ENCODE assay signal across 35 cellular contexts in genomic region chr13:114185182-114185971, GRCh38. TPM values are rescaled to one million over a fixed set of nuclear protein-coding genes. Genes with fewer than 3 reads are reported as not detected.
"Had no signal": no experiment of that assay in that cellular context is flagged by ENCODE, and none has a peak within 500 bp of the region (broad histone marks: within the 10 kb centered on the region; RNA-seq: fewer than 3 reads in every experiment).

No MANE protein-coding gene starts in this region.

- H3K4me1 ChIP-seq: foreskin keratinocyte had no signal

- H3K9me3 ChIP-seq: thoracic aorta had no signal

- H3K36me3 ChIP-seq: brain microvascular endothelial cell, thoracic aorta, WERI-Rb-1 had no signal

- H3K9me3 Mint-ChIP-seq: type B pancreatic cell had no signal

- H3K36me3 Mint-ChIP-seq: stimulated activated effector memory CD8-positive, alpha-beta T cell treated with anti-CD3 and anti-CD28 coated beads, Interleukin-12 subunit alpha, Interleukin-12 subunit beta, amount 100 ng/mL, for 72 hours; type B pancreatic cell had no signal

- H3K27me3 ChIP-seq: brain microvascular endothelial cell, hepatocyte had no signal

- H3K27me3 Mint-ChIP-seq: activated T-cell treated with anti-CD3 and anti-CD28 coated beads, Interleukin-2, amount 50 U/mL, for 24 hours; naive thymus-derived CD8-positive, alpha-beta T cell; stimulated activated naive CD8-positive, alpha-beta T cell treated with anti-CD3 and anti-CD28 coated beads, Interleukin-15, Interleukin-2, amounts not matched to agents 100 ng/mL and 50 ng/mL, for 24 hours had no signal

- H2AFZ ChIP-seq: hepatocyte had no signal

- DNase-seq: activated CD4-positive, alpha-beta T cell treated with anti-CD3 and anti-CD28 coated beads for 48 hours; activated CD4-positive, alpha-beta T cell treated with anti-CD3 and anti-CD28 coated beads, Interleukin-2, amount 50 U/mL, for 48 hours; activated CD8-positive, alpha-beta memory T cell treated with anti-CD3 and anti-CD28 coated beads, Interleukin-2, amount 50 U/mL, for 48 hours; activated gamma-delta T cell; activated naive CD4-positive, alpha-beta T cell treated with anti-CD3 and anti-CD28 coated beads, Interleukin-2, amount 10 ng/mL, durations not matched to agents 7 days and 5 days; activated naive CD8-positive, alpha-beta T cell treated with anti-CD3 and anti-CD28 coated beads, Interleukin-2, amount 10 ng/mL, durations not matched to agents 7 days and 5 days; activated T-cell treated with anti-CD3 and anti-CD28 coated beads, Interleukin-2, amount 50 U/mL, for 24 hours; brain microvascular endothelial cell; caudate nucleus; foreskin keratinocyte; islet precursor cell; naive thymus-derived CD8-positive, alpha-beta T cell; posterior cingulate gyrus; stimulated activated CD4-positive, alpha-beta T cell treated with anti-CD3 and anti-CD28 coated beads, Interleukin-12 subunit alpha, Interleukin-12 subunit beta, amount 100 ng/mL, for 4 hours; stimulated activated CD4-positive, alpha-beta T cell treated with anti-CD3 and anti-CD28 coated beads, Interleukin-4, amount 100 ng/mL, for 1 hour; T-helper 1 cell; WERI-Rb-1 had no signal

- H3K4me3 Mint-ChIP-seq: activated naive CD4-positive, alpha-beta T cell treated with anti-CD3 and anti-CD28 coated beads, Interleukin-2, amount 10 ng/mL, durations not matched to agents 7 days and 5 days; activated naive CD8-positive, alpha-beta T cell treated with anti-CD3 and anti-CD28 coated beads, Interleukin-2, amount 10 ng/mL, durations not matched to agents 7 days and 5 days; activated T-cell treated with anti-CD3 and anti-CD28 coated beads, Interleukin-2, amount 50 U/mL, for 24 hours; memory B cell; naive thymus-derived CD8-positive, alpha-beta T cell; neural crest cell; stimulated activated effector memory CD8-positive, alpha-beta T cell treated with anti-CD3 and anti-CD28 coated beads, Interleukin-12 subunit alpha, Interleukin-12 subunit beta, amount 100 ng/mL, for 72 hours; stimulated activated naive CD8-positive, alpha-beta T cell treated with anti-CD3 and anti-CD28 coated beads, Interleukin-15, Interleukin-2, amounts not matched to agents 100 ng/mL and 50 ng/mL, for 24 hours; T-helper 2 cell treated with Interferon-gamma antibody and Interleukin-4, amounts not matched to agents 5 μg/mL and 100 μg/mL, for 36 hours; type B pancreatic cell had no signal

- H3K4me2 ChIP-seq: hepatocyte had no signal

- H3K27ac ChIP-seq: brain microvascular endothelial cell, foreskin keratinocyte, hepatocyte, skin epidermis, thoracic aorta, WERI-Rb-1 had no signal

- H3K79me2 ChIP-seq: hepatocyte had no signal

- H3K27ac Mint-ChIP-seq: activated naive CD4-positive, alpha-beta T cell treated with anti-CD3 and anti-CD28 coated beads, Interleukin-2, amount 10 ng/mL, durations not matched to agents 7 days and 5 days; activated naive CD8-positive, alpha-beta T cell treated with anti-CD3 and anti-CD28 coated beads, Interleukin-2, amount 10 ng/mL, durations not matched to agents 7 days and 5 days; activated T-cell treated with anti-CD3 and anti-CD28 coated beads, Interleukin-2, amount 50 U/mL, for 24 hours; memory B cell; stimulated activated effector memory CD8-positive, alpha-beta T cell treated with anti-CD3 and anti-CD28 coated beads, Interleukin-12 subunit alpha, Interleukin-12 subunit beta, amount 100 ng/mL, for 72 hours; stimulated activated naive CD8-positive, alpha-beta T cell treated with anti-CD3 and anti-CD28 coated beads, Interleukin-15, Interleukin-2, amounts not matched to agents 100 ng/mL and 50 ng/mL, for 24 hours; T-helper 2 cell treated with Interferon-gamma antibody and Interleukin-4, amounts not matched to agents 5 μg/mL and 100 μg/mL, for 36 hours; type B pancreatic cell had no signal

- H3K4me1 Mint-ChIP-seq: neural crest cell had no signal

- H3K4me3 ChIP-seq: hepatocyte, skin epidermis, thoracic aorta had no signal

- ATAC-seq: activated CD4-positive, CD25-positive, alpha-beta regulatory T cell treated with anti-CD3 and anti-CD28 coated beads, Interleukin-2, amount 50 U/mL, for 24 hours; foreskin keratinocyte; naive thymus-derived CD8-positive, alpha-beta T cell; sciatic nerve; stimulated activated effector memory CD8-positive, alpha-beta T cell treated with anti-CD3 and anti-CD28 coated beads, Interleukin-12 subunit alpha, Interleukin-12 subunit beta, amount 100 ng/mL, for 72 hours had no signal

- FAIRE-seq: astrocyte, endothelial cell of umbilical vein had no signal

RNA-seq across cellular contexts. Expression of gene CFAP97D2, which starts 6.3 kb away (rescaled TPM):
- total RNA-seq: activated CD8-positive, alpha-beta memory T cell treated with anti-CD3 and anti-CD28 coated beads for 36 hours; astrocyte; endothelial cell of umbilical vein; foreskin keratinocyte; hepatocyte; lower leg skin; neural crest cell; osteoblast; sciatic nerve; subcutaneous adipose tissue; thoracic aorta had no signal
- polyA plus RNA-seq: endothelial cell of umbilical vein, esophagus, foreskin keratinocyte, hepatocyte had no signal
